Comparison of ENCODE assay signal across 8 cellular contexts in the genomic region with DNA sequence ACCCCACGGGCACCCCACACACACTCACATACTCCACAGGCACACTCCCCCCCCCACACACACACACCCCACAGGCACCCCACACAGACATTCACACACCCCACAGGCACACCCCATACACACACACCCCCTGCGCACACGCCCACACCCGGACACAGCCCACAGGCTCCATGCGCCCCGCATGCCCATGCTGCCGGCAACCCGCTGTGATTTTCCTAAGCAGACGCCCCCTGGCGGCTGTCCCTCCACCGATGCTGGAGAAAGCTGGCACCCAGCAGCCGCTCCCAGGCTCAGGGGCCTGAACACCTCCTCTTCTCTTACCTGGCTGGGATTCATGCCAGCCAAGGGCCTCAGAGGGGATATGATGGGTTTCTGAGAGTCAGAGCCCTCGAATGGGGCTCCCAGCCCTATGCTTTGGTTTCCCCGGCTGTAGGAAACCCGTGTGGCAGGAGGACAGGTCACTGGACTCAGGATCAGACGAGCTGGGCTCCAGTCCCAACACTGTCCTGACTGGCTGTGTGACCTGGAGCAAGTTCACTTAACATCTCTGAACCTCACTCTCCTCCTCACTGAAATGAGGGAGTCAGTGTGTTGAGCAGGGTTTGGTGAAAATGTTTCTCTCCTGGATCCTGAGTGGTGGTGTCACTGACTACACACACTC. TPM values are rescaled to one million over a fixed set of nuclear protein-coding genes. Genes with fewer than 3 reads are reported as not detected.
DNase-seq lines count a peak whose midpoint lies in the region; ATAC-seq and TF ChIP-seq lines count a peak whose summit lies in the region.

No MANE protein-coding gene starts in this region.

- H3K9me3 ChIP-seq in BE2C: no peaks in the 10 kb centered on the region
- no peaks in the 10 kb centered on the region for H3K9me3 ChIP-seq in H9 (ENCODE audit: control insufficient read depth, low read depth, low read length)
- no peaks in the 10 kb centered on the region for H3K9me3 ChIP-seq in PC-9 (ENCODE audit: insufficient read depth, low read depth)
- no peaks in the 10 kb centered on the region for H3K9me3 ChIP-seq in esophagus squamous epithelium

- H3K27ac Mint-ChIP-seq in H9: no peak overlapping the region
- peak overlapping the region in 1 of 2 donors; percentile 86 for H3K27ac Mint-ChIP-seq in natural killer cell
- H3K27ac Mint-ChIP-seq in stimulated activated naive B cell treated with anti-CD40 and anti-IgM and Interleukin-4, amounts not matched to agents 10 μg/mL and 1 μg/mL and 100 μg/mL, for 72 hours: peak overlapping the region; percentile 92

- no CpG with 5 or more reads among the region's 16 CpGs for WGBS in H9 (ENCODE audit: extremely low coverage, insufficient read length, low lambda C conversion rate)
- 30 to 55% methylated on average over 2 to 4 of the region's 16 CpGs for WGBS in esophagus squamous epithelium, 2 donors

- H3F3A ChIP-seq in PC-9 (ENCODE audit: insufficient read depth, low read depth): peaks cover 12% of the 10 kb centered on the region; the same call in 1 of the 2 replicates

- no peak overlapping the region for H2BK5ac ChIP-seq in H9 (ENCODE audit: insufficient read length, low read length)

- no peaks in the 10 kb centered on the region for H3K79me1 ChIP-seq in H9 (ENCODE audit: insufficient read depth, low read depth, low read length, poor library complexity, severe bottlenecking)

- H3K4me1 ChIP-seq in BE2C (no peaks in the 10 kb centered on the region; the same call in 1 of the 2 replicates), H9 (ENCODE audit: insufficient read depth, low read length) (no peaks in the 10 kb centered on the region), PC-9 (replicated peaks; ENCODE audit: insufficient read depth) (peaks cover 19% of the 10 kb centered on the region), esophagus squamous epithelium (peaks cover 0 to 19% (median 4%) of the 10 kb centered on the region in 3 donors)

- peak in 2 of 3 donors; percentile 34 to 57 for ATAC-seq in natural killer cell
- ATAC-seq in stimulated activated naive B cell treated with anti-CD40 and anti-IgM and Interleukin-4, amounts not matched to agents 10 μg/mL and 1 μg/mL and 100 μg/mL, for 72 hours (replicated peaks): peak; percentile 11 to 23
- no peak for ATAC-seq in HG03378 (IDR thresholded peaks at IDR 0.05; ENCODE audit: unreplicated experiment)

- H3K9me2 ChIP-seq in PC-9 (ENCODE audit: insufficient read depth): no peaks in the 10 kb centered on the region

- H3K18ac ChIP-seq in H9 (ENCODE audit: insufficient read length, low read depth, low read length): no peak overlapping the region

- POLR2A ChIA-PET in PC-9 (lab: Charles Lee; ENCODE audit: unreplicated experiment): no interaction called here

- H3K4me1 Mint-ChIP-seq in H9: peaks cover 3 to 4% of the 10 kb centered on the region in 2 experiments
- peaks cover 20 to 49% of the 10 kb centered on the region in 2 donors for H3K4me1 Mint-ChIP-seq in natural killer cell
- peaks cover 46 to 55% of the 10 kb centered on the region in 2 donors for H3K4me1 Mint-ChIP-seq in stimulated activated naive B cell treated with anti-CD40 and anti-IgM and Interleukin-4, amounts not matched to agents 10 μg/mL and 1 μg/mL and 100 μg/mL, for 72 hours

- H2BK15ac ChIP-seq in H9 (ENCODE audit: low read depth, low read length): no peak overlapping the region

- H4K8ac ChIP-seq in H9 (replicated peaks; ENCODE audit: insufficient read length, low read depth, low read length): no peak overlapping the region

- H3K4me3 Mint-ChIP-seq in H9: no peak overlapping the region
- H3K4me3 Mint-ChIP-seq in natural killer cell: peak overlapping the region; percentile 35
- peak overlapping the region; percentile 36 to 52 for H3K4me3 Mint-ChIP-seq in stimulated activated naive B cell treated with anti-CD40 and anti-IgM and Interleukin-4, amounts not matched to agents 10 μg/mL and 1 μg/mL and 100 μg/mL, for 72 hours

- H3K9ac ChIP-seq in H9 (ENCODE audit: extremely low read depth, insufficient read length, low read length): no peak overlapping the region

- H4K91ac ChIP-seq in H9 (ENCODE audit: insufficient read length, low read depth, low read length): no peak overlapping the region

- H2BK20ac ChIP-seq in H9 (ENCODE audit: low read depth, low read length, poor library complexity, severe bottlenecking): no peak overlapping the region

- H2AK5ac ChIP-seq in H9 (ENCODE audit: insufficient read length, low read length): no peak overlapping the region

- H3K27ac ChIP-seq in H9 (ENCODE audit: insufficient read length, low read depth, low read length) (no peak overlapping the region), PC-9 (no peak overlapping the region), esophagus squamous epithelium (no peak overlapping the region)

- H3K4me3 ChIP-seq in BE2C (ENCODE audit: low read depth, low read length) (no peak overlapping the region), PC-9 (no peak overlapping the region), esophagus squamous epithelium (no peak overlapping the region)

- no peak overlapping the region for H4K5ac ChIP-seq in H9 (ENCODE audit: insufficient read length, low read depth, low read length)

- no peak overlapping the region for H3T11ph ChIP-seq in H9 (ENCODE audit: low read length)

- TF ChIP-seq POLR2A in esophagus squamous epithelium (IDR thresholded peaks at IDR 0.05): no peak

- no peak overlapping the region for H3K4ac ChIP-seq in H9 (ENCODE audit: low read depth, low read length)

- no peak overlapping the region for H3K56ac ChIP-seq in H9 (ENCODE audit: insufficient read length, low read depth, low read length)

- peak; percentile 79 for DNase-seq in BE2C
- peak; percentile 89 for DNase-seq in H9
- peak; percentile 62 to 79 for DNase-seq in PC-9
- peak; percentile 84 for DNase-seq in activated T-cell treated with anti-CD3 and anti-CD28 coated beads, Interleukin-2, amount 50 U/mL, for 1 hour
- DNase-seq in esophagus squamous epithelium (lab: John Stamatoyannopoulos, UW): peak; percentile 36
- DNase-seq in natural killer cell: peak; percentile 73
- DNase-seq in stimulated activated naive B cell treated with anti-CD40 and anti-IgM and Interleukin-4, amounts not matched to agents 10 μg/mL and 1 μg/mL and 100 μg/mL, for 72 hours: peak; percentile 70

- intact Hi-C loops in PC-9 (cut with micrococcal nuclease; ENCODE audit: unreplicated experiment) (loop anchor here (1.0 to 5.0 kb wide), 3 partner anchors 74 to 455 kb away; no protein-coding TSS in a partner anchor), esophagus squamous epithelium (cut with DNase I) (no loop called here), natural killer cell (cut with micrococcal nuclease) (loop anchor here (5.0 kb wide), 1 partner anchor 69 kb away; no protein-coding TSS in a partner anchor)

- no peaks in the 10 kb centered on the region; a peak in 1 of 7 replicates for H3K36me3 Mint-ChIP-seq in H9 (ENCODE audit: insufficient read depth in 1 of 3, low read depth in 3 of 3)
- no peaks in the 10 kb centered on the region for H3K36me3 Mint-ChIP-seq in natural killer cell
- no peaks in the 10 kb centered on the region for H3K36me3 Mint-ChIP-seq in stimulated activated naive B cell treated with anti-CD40 and anti-IgM and Interleukin-4, amounts not matched to agents 10 μg/mL and 1 μg/mL and 100 μg/mL, for 72 hours

- H3K27me3 Mint-ChIP-seq in H9 (ENCODE audit: low read depth) (no peaks in the 10 kb centered on the region), natural killer cell (ENCODE audit: low read depth in 2 of 2) (no peaks in the 10 kb centered on the region)
- no peaks in the 10 kb centered on the region for H3K27me3 Mint-ChIP-seq in stimulated activated naive B cell treated with anti-CD40 and anti-IgM and Interleukin-4, amounts not matched to agents 10 μg/mL and 1 μg/mL and 100 μg/mL, for 72 hours

- H3K79me2 ChIP-seq in H9 (ENCODE audit: insufficient read depth, low read length) (no peaks in the 10 kb centered on the region), PC-9 (ENCODE audit: low read depth) (no peaks in the 10 kb centered on the region)

- no peak overlapping the region for H3K14ac ChIP-seq in H9 (ENCODE audit: insufficient read depth, low read length)

- H2BK120ac ChIP-seq in H9 (ENCODE audit: low read depth, low read length, poor library complexity, severe bottlenecking): no peak overlapping the region

- no peak overlapping the region for H3K23ac ChIP-seq in H9 (ENCODE audit: insufficient read length, low read depth, low read length)

- CTCF ChIA-PET in PC-9 (lab: Charles Lee): interaction anchor here (0.6 to 0.8 kb wide), 4 partner anchors 14 to 101 kb away, joined by 3 to 20 read pairs (median 4); no protein-coding TSS in a partner anchor

- H3K23me2 ChIP-seq in H9 (ENCODE audit: insufficient read length, low read depth, low read length, poor library complexity, severe bottlenecking): no peaks in the 10 kb centered on the region

- BruUV-seq in PC-9 (replicated peaks; lab: Mats Ljungman, UMichigan): no TSS peak

- H3K27me3 ChIP-seq in BE2C (no peaks in the 10 kb centered on the region), H9 (ENCODE audit: insufficient read depth, low read length) (no peaks in the 10 kb centered on the region), PC-9 (ENCODE audit: insufficient read depth, low read depth) (no peaks in the 10 kb centered on the region), esophagus squamous epithelium (no peaks in the 10 kb centered on the region)

- TF ChIP-seq CTCF in BE2C (IDR thresholded peaks at IDR 0.05; ENCODE audit: low read depth, low read length) (peak; percentile 71), H9 (conservative IDR thresholded peaks at IDR 0.05) (peak; percentile 85), PC-9 (conservative IDR thresholded peaks at IDR 0.05) (peak; percentile 91), esophagus squamous epithelium (IDR thresholded peaks at IDR 0.05) (peak; percentile 56 to 85 (median 82)), natural killer cell (IDR thresholded peaks at IDR 0.05) (peak; percentile 66)

- H3K9me3 Mint-ChIP-seq in H9 (no peaks in the 10 kb centered on the region), natural killer cell (no peaks in the 10 kb centered on the region)
- H3K9me3 Mint-ChIP-seq in stimulated activated naive B cell treated with anti-CD40 and anti-IgM and Interleukin-4, amounts not matched to agents 10 μg/mL and 1 μg/mL and 100 μg/mL, for 72 hours: no peaks in the 10 kb centered on the region

- H2BK12ac ChIP-seq in H9 (ENCODE audit: insufficient read length, low read depth, low read length): no peak overlapping the region

- H4K20me1 ChIP-seq in H9 (ENCODE audit: control insufficient read depth, insufficient read depth, insufficient read length) (no peaks in the 10 kb centered on the region), PC-9 (ENCODE audit: insufficient read depth) (no peaks in the 10 kb centered on the region)

- H2AFZ ChIP-seq in H9 (ENCODE audit: low read length) (no peak overlapping the region), PC-9 (peak overlapping the region; percentile 66)

- no peak overlapping the region for H3K4me2 ChIP-seq in H9 (ENCODE audit: insufficient read depth, insufficient read length, low read length)
- 0 out of 2 replicates have a peak overlapping the region, but pooled peaks have one; percentile 18 for H3K4me2 ChIP-seq in PC-9

- no peaks in the 10 kb centered on the region for H3K36me3 ChIP-seq in BE2C
- no peaks in the 10 kb centered on the region for H3K36me3 ChIP-seq in PC-9 (ENCODE audit: low read depth)
- H3K36me3 ChIP-seq in esophagus squamous epithelium: no peaks in the 10 kb centered on the region

RNA-seq across cellular contexts. Expression of gene TNFRSF13B, which starts 19.6 kb away (rescaled TPM):
- not detected for polyA plus RNA-seq in BE2C (2012; ENCODE audit: insufficient read depth, insufficient read length, low read depth)
- total RNA-seq in H9 (2021) (0.11 and 0.28 TPM in 2 replicates), PC-9 (2021) (not detected in 2 replicates), esophagus squamous epithelium (not detected), natural killer cell (1 to 10 TPM in 1 of 3 donors, under 1 TPM in 2; 0.70 to 7.7 (median 0.89) TPM)

RNA-seq across cellular contexts. Expression of gene MPRIP, which starts 50.8 kb away (rescaled TPM):
- polyA plus RNA-seq in BE2C (2012; ENCODE audit: insufficient read depth, insufficient read length, low read depth): 159 TPM
- 129 and 132 TPM in 2 replicates for total RNA-seq in H9 (2021)
- total RNA-seq in PC-9 (2021): 411 and 443 TPM in 2 replicates
- total RNA-seq in esophagus squamous epithelium: 100 to 1,000 TPM in 3 of 4 donors, 10 to 100 TPM in 1; 65.7 to 168 (median 147) TPM
- 100 to 1,000 TPM; 225 to 272 (median 229) TPM for total RNA-seq in natural killer cell

Comparison
In these comparisons a context has a peak if more than half of its experiments do, and no peak if none do; other contexts are left out.
1. DNase-seq: peak in every context shown above with its lines; median percentile 89 in H9; 84 in activated T-cell treated with anti-CD3 and anti-CD28 coated beads, Interleukin-2, amount 50 U/mL, for 1 hour; 79 in BE2C; 73 in natural killer cell; 70 in PC-9; 70 in stimulated activated naive B cell treated with anti-CD40 and anti-IgM and Interleukin-4, amounts not matched to agents 10 μg/mL and 1 μg/mL and 100 μg/mL, for 72 hours; 36 in esophagus squamous epithelium.
2. H3K4me3 Mint-ChIP-seq: peak in natural killer cell (single experiment) and stimulated activated naive B cell treated with anti-CD40 and anti-IgM and Interleukin-4, amounts not matched to agents 10 μg/mL and 1 μg/mL and 100 μg/mL, for 72 hours (2 of 2); none in H9 (0 of 2).
3. Peak in every context shown above with its lines, with median percentiles within 50 percentile points of each other: CTCF ChIP-seq.